Comparison of ENCODE assay signal across 24 cellular contexts in genomic region chr14:54362759-54363437, GRCh38. TPM values are rescaled to one million over a fixed set of nuclear protein-coding genes. Genes with fewer than 3 reads are reported as not detected.
A peak's percentile ranks its signal among the peaks of the same experiment; 100 is the strongest.
DNase-seq lines count a peak whose midpoint lies in the region; ATAC-seq and TF ChIP-seq lines count a peak whose summit lies in the region.
"Had no signal": no experiment of that assay in that cellular context is flagged by ENCODE, and none has a peak within 500 bp of the region (broad histone marks: within the 10 kb centered on the region; RNA-seq: fewer than 3 reads in every experiment).

No MANE protein-coding gene starts in this region.

- no peak for TF ChIP-seq CTCF in chondrocyte (IDR thresholded peaks at IDR 0.05)
- TF ChIP-seq CTCF in left ventricle myocardium inferior (IDR thresholded peaks at IDR 0.05; ENCODE audit: borderline replicate concordance), result no peak

- H3K27me3 ChIP-seq in iPS-18a (ENCODE audit: control insufficient read depth, insufficient read depth, low read length) (peaks cover 7% of the 10 kb centered on the region), left ventricle myocardium inferior (ENCODE audit: low read depth) (peaks cover 24% of the 10 kb centered on the region)
- H3K27me3 ChIP-seq: foreskin keratinocyte had no signal

- CTCF ChIA-PET in T-cell (lab: Charles Lee), result interaction anchor here in 1 of 2 donors (0.8 kb wide), 1 partner anchor 412 kb away, joined by 4 read pairs; no protein-coding TSS in a partner anchor

- peak; percentile 27 for DNase-seq in NCI-H69 (lab: John Stamatoyannopoulos, UW)
- no peak for DNase-seq in chondrocyte (ENCODE audit: low spot score)
- DNase-seq in left ventricle myocardium inferior, result no peak
- no peak for DNase-seq in T-cell
- DNase-seq: activated naive CD4-positive, alpha-beta T cell treated with anti-CD3 and anti-CD28 coated beads for 36 hours; activated T-cell treated with anti-CD3 and anti-CD28 coated beads, Interleukin-2, amount 50 U/mL, for 48 hours; amniotic stem cell; CD4-positive, alpha-beta T cell; DMS 273 treated with DMSO at 0.1 percent for 48 hours; foreskin keratinocyte; GDM1; kidney glomerular epithelial cell; MM.1S; NCI-H1436 treated with DMSO at 0.1 percent for 48 hours; NCI-H510A treated with DMSO at 0.1 percent for 48 hours; retina; stimulated activated CD4-positive, alpha-beta T cell treated with anti-CD3 and anti-CD28 coated beads, Interleukin-4, amount 100 ng/mL, for 24 hours; stimulated activated naive CD4-positive, alpha-beta T cell treated with Interleukin-2 at 50 U/mL for 16 hours had no signal

- H3K4me3 ChIP-seq in iPS-18a (ENCODE audit: low read length) (peak overlapping the region; percentile 25), left ventricle myocardium inferior (no peak overlapping the region)
- H3K4me3 ChIP-seq: thoracic aorta had no signal

- H3K36me3 ChIP-seq in iPS-18a (ENCODE audit: control insufficient read depth, low read depth, low read length), result no peaks in the 10 kb centered on the region
- H3K36me3 ChIP-seq in left ventricle myocardium inferior, result no peaks in the 10 kb centered on the region
- H3K36me3 ChIP-seq: thoracic aorta had no signal

- ATAC-seq in HG03378 (IDR thresholded peaks at IDR 0.05; ENCODE audit: unreplicated experiment) (no peak), T-cell (replicated peaks in 1 of 4) (no peak)
- no peak for ATAC-seq in activated CD4-positive, CD25-positive, alpha-beta regulatory T cell treated with anti-CD3 and anti-CD28 coated beads, Interleukin-2, amount 50 U/mL, for 24 hours
- ATAC-seq: foreskin keratinocyte, Right ventricle myocardium inferior had no signal

- peak overlapping the region; percentile 45 for H3K27ac ChIP-seq in iPS-18a (ENCODE audit: low read length)
- H3K27ac ChIP-seq in left ventricle myocardium inferior (replicated peaks), result no peak overlapping the region
- H3K27ac ChIP-seq: foreskin keratinocyte, thoracic aorta had no signal

- intact Hi-C loops in left ventricle myocardium inferior (cut with micrococcal nuclease), result no loop called here

- H3K27me3 Mint-ChIP-seq in chondrocyte (ENCODE audit: low read depth), result no peaks in the 10 kb centered on the region
- peaks cover 21 to 28% of the 10 kb centered on the region in 2 donors for H3K27me3 Mint-ChIP-seq in T-cell

- peak overlapping the region; percentile 13 for H3K9ac ChIP-seq in iPS-18a (ENCODE audit: low read length)

- POLR2A ChIA-PET in T-cell (lab: Charles Lee), result no interaction called here

- H3K9me3 Mint-ChIP-seq in chondrocyte (ENCODE audit: low read depth) (no peaks in the 10 kb centered on the region), T-cell (no peaks in the 10 kb centered on the region)
- H3K9me3 Mint-ChIP-seq: activated naive CD4-positive, alpha-beta T cell treated with anti-CD3 and anti-CD28 coated beads for 36 hours; CD4-positive, alpha-beta T cell had no signal

- H3K9me3 ChIP-seq in iPS-18a (ENCODE audit: control insufficient read depth, low read depth, low read length), result no peaks in the 10 kb centered on the region
- H3K9me3 ChIP-seq in left ventricle myocardium inferior (replicated peaks), result peaks cover 7% of the 10 kb centered on the region
- H3K9me3 ChIP-seq: thoracic aorta had no signal

- H3K4me1 ChIP-seq in iPS-18a (ENCODE audit: control insufficient read depth, low read depth, low read length) (peaks cover 57% of the 10 kb centered on the region), left ventricle myocardium inferior (peaks cover 44% of the 10 kb centered on the region)
- H3K4me1 ChIP-seq: foreskin keratinocyte had no signal

- H3K4me3 Mint-ChIP-seq in chondrocyte (ENCODE audit: unreplicated experiment) (no peak overlapping the region), T-cell (no peak overlapping the region)
- H3K4me3 Mint-ChIP-seq: activated naive CD4-positive, alpha-beta T cell treated with anti-CD3 and anti-CD28 coated beads for 36 hours; CD4-positive, alpha-beta T cell had no signal

- no peaks in the 10 kb centered on the region for H3K36me3 Mint-ChIP-seq in chondrocyte (ENCODE audit: low read depth)
- H3K36me3 Mint-ChIP-seq in T-cell, result no peaks in the 10 kb centered on the region

- peak overlapping the region; percentile 20 for H3K27ac Mint-ChIP-seq in chondrocyte (ENCODE audit: unreplicated experiment)
- no peak overlapping the region for H3K27ac Mint-ChIP-seq in T-cell
- H3K27ac Mint-ChIP-seq: activated naive CD4-positive, alpha-beta T cell treated with anti-CD3 and anti-CD28 coated beads for 36 hours; CD4-positive, alpha-beta T cell; IgD-negative memory B cell had no signal

- peaks cover 33% of the 10 kb centered on the region for H3K4me1 Mint-ChIP-seq in chondrocyte (ENCODE audit: low read depth)
- H3K4me1 Mint-ChIP-seq in T-cell, result no peaks in the 10 kb centered on the region

RNA-seq across cellular contexts. Expression of gene CDKN3, which starts 33.9 kb away (rescaled TPM):
- 5.3 to 10.4 TPM (median 8.9 TPM) in 3 replicates for total RNA-seq in chondrocyte
- 4.3 TPM for total RNA-seq in left ventricle myocardium inferior
- 1 to 10 TPM; 1.2 to 2.7 (median 1.6) TPM for total RNA-seq in T-cell
